9 cellular contexts compared by ENCODE assay signal in the genomic region with DNA sequence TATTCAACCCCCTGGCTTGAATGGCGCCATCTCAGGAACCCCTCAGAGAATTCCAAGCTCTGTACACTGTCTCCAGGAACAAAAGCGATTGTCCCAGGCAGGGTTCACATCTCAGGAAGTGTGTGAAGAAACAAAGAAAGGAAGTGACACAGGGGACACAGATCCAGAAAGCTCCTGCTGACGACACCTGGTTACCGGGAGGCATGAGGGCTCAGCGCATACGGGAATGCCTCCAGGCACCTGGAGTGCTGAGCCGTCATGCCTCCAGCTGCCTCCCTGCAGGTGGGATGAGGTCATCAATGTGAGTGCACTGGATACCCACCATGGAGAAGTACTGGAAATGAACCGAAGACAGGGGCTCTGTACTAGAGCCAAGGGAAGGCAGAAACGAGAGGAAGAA. TPM values are rescaled to one million over a fixed set of nuclear protein-coding genes. Genes with fewer than 3 reads are reported as not detected.
A peak's percentile ranks its signal among the peaks of the same experiment; 100 is the strongest.
DNase-seq lines count a peak whose midpoint lies in the region; ATAC-seq lines count a peak whose summit lies in the region.
"Had no signal": no experiment of that assay in that cellular context is flagged by ENCODE, and none has a peak within 500 bp of the region (broad histone marks: within the 10 kb centered on the region; RNA-seq: fewer than 3 reads in every experiment).

No MANE protein-coding gene starts in this region.

- peak; percentile 75 for DNase-seq in DMS53 treated with DMSO at 0.1 percent for 48 hours (lab: John Stamatoyannopoulos, UW; ENCODE audit: unreplicated experiment)
- peak; percentile 86 for DNase-seq in NCI-H2029 (lab: John Stamatoyannopoulos, UW)
- peak; percentile 24 to 80 for DNase-seq in dermis microvascular lymphatic vessel endothelial cell (ENCODE audit: low read depth in 2 of 2)
- DNase-seq in naive B cell, result no peak
- DNase-seq in epidermal melanocyte (ENCODE audit: insufficient read length, low spot score), result no peak
- DNase-seq in activated T-cell treated with anti-CD3 and anti-CD28 coated beads, Interleukin-2, amount 50 U/mL, for 48 hours, result no peak
- DNase-seq: KBM-7 had no signal

- no peaks in the 10 kb centered on the region for H3K9me3 Mint-ChIP-seq in naive B cell

- ATAC-seq in naive B cell (ENCODE audit: low read depth in 2 of 2) (no peak), GM21619 (IDR thresholded peaks at IDR 0.05; ENCODE audit: unreplicated experiment) (no peak), HG02970 (IDR thresholded peaks at IDR 0.05; ENCODE audit: low FRiP score, unreplicated experiment) (no peak)

- H3K4me3 Mint-ChIP-seq in naive B cell, result peak overlapping the region in 4 of 8 donors; percentile 1 to 84 (median 30)

- no peaks in the 10 kb centered on the region for H3K27me3 Mint-ChIP-seq in naive B cell

- H3K36me3 Mint-ChIP-seq in naive B cell, result peaks cover 0 to 8% of the 10 kb centered on the region in 2 donors

- peak overlapping the region in 5 of 6 donors; percentile 43 to 91 (median 87) for H3K27ac Mint-ChIP-seq in naive B cell

- peaks cover 41 to 58% (median 46%) of the 10 kb centered on the region in 3 donors for H3K4me1 Mint-ChIP-seq in naive B cell

RNA-seq across cellular contexts. Expression of a gene that starts 45.5 kb away (rescaled TPM):
- 4.0 and 4.6 TPM in 2 replicates for total RNA-seq in dermis microvascular lymphatic vessel endothelial cell
- 1 to 10 TPM in 3 of 6 donors, under 1 TPM in 3; 0.10 to 2.6 (median 0.96) TPM for polyA plus RNA-seq in naive B cell (ENCODE audit: low read depth in 6 of 6)

Comparison
In these comparisons a context has a peak if more than half of its experiments do, and no peak if none do; other contexts are left out.
1. DNase-seq: peak in DMS53 treated with DMSO at 0.1 percent for 48 hours (single experiment), NCI-H2029 (single experiment) and dermis microvascular lymphatic vessel endothelial cell (2 of 2); none in naive B cell (single experiment), epidermal melanocyte (single experiment) and activated T-cell treated with anti-CD3 and anti-CD28 coated beads, Interleukin-2, amount 50 U/mL, for 48 hours (0 of 2).